In the genomic region with DNA sequence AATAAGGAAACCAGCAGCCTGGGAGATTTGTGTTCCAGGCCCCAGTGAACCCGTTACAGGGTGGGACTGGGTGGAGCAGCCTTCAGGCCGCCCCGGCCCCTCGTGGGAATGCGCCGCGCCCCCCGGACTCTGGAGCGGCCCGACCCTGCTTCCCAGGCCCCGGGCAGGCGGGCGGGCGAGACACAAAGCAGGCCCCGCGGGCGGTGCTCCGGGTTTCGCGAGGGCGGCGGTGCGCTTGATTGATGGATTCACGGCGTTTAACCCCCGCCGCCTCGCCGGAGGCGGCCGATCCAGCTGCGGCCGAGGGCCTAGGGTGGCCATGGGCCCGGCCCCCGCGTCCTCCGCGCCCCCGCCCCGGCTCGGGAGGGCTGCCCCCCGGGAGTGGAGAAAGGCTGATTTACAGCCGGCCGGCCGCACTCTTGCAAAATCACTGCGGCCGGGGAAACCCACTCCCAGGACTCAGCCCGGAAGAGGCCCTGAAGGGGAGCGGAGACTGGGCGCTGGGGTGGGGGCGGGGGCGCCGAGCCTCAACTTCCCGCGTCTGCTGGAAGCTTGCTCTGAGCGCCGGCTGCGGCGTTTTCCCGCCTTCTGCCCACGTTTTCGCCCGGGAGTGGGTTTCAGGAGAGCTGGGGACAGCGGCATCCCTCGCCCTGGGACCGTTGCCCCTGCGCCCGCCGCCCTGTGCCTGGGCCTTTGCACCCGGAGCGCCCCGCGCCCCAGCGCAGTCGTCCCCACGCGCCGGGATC, we compare ENCODE assay signal across 8 cellular contexts.
DNase-seq lines count a peak whose midpoint lies in the region; ATAC-seq, FAIRE-seq and TF ChIP-seq lines count a peak whose summit lies in the region.

No MANE protein-coding gene starts in this region.

- H3K79me2 ChIP-seq in GM23248 (ENCODE audit: insufficient read depth) = peaks cover 6% of the 10 kb centered on the region; the same call in 1 of the 2 replicates

- peak overlapping the region; percentile 77 for H3K9ac ChIP-seq in GM23248

- peak overlapping the region; percentile 81 for H2AFZ ChIP-seq in GM23248

- H3K9me2 ChIP-seq in GM23248 (ENCODE audit: insufficient read depth) = no peaks in the 10 kb centered on the region

- H3K36me3 ChIP-seq in GM23248 (ENCODE audit: low read depth) (no peaks in the 10 kb centered on the region), WERI-Rb-1 (no peaks in the 10 kb centered on the region), small intestine (ENCODE audit: control insufficient read depth in 2 of 2, insufficient read depth in 2 of 2, low read length in 2 of 2) (no peaks in the 10 kb centered on the region)

- no peaks in the 10 kb centered on the region for H3K9me3 ChIP-seq in GM23248 (ENCODE audit: low read depth)
- no peaks in the 10 kb centered on the region for H3K9me3 ChIP-seq in WERI-Rb-1 (ENCODE audit: severe bottlenecking)
- no peaks in the 10 kb centered on the region for H3K9me3 ChIP-seq in right cardiac atrium (ENCODE audit: control insufficient read depth, low read length)
- H3K9me3 ChIP-seq in small intestine (ENCODE audit: control insufficient read depth, low read depth) = no peaks in the 10 kb centered on the region

- H3K4me1 ChIP-seq in GM23248 (ENCODE audit: insufficient read depth) = peaks cover 74% of the 10 kb centered on the region
- H3K4me1 ChIP-seq in right cardiac atrium (ENCODE audit: control insufficient read depth, insufficient read depth, low read length) = peaks cover 1% of the 10 kb centered on the region
- H3K4me1 ChIP-seq in small intestine (ENCODE audit: control insufficient read depth in 2 of 2, insufficient read depth in 1 of 2, low read depth in 1 of 2, low read length in 1 of 2) = peaks cover 2 to 12% of the 10 kb centered on the region in 2 donors

- FAIRE-seq in small intestine (lab: Jason Lieb, UNC) = no peak

- WGBS in GM23248 (ENCODE audit: low coverage in 1 of 2, low lambda C conversion rate in 2 of 2, missing lambda C conversion rate in 2 of 2), 2 experiments = 9 to 23% methylated on average over 29 to 61 of the region's 78 CpGs
- 15% methylated on average over 78 of the region's 78 CpGs for WGBS in right cardiac atrium
- WGBS in small intestine, 3 donors = 1 to 7% (median 3%) methylated on average over 52 to 78 of the region's 78 CpGs

- peak overlapping the region; percentile 81 for H3K4me2 ChIP-seq in GM23248 (ENCODE audit: unreplicated experiment)

- in situ Hi-C loops in GM23248 (cut with MboI) = loop anchor here (5.0 to 10.0 kb wide), 3 partner anchors 465 to 1322 kb away; partner anchors contain the start of gene HOXA10

- no peak for TF ChIP-seq CTCF in WERI-Rb-1 (IDR thresholded peaks at IDR 0.05; ENCODE audit: low read depth, low read length)

- H4K20me1 ChIP-seq in GM23248 (ENCODE audit: insufficient read depth) = no peaks in the 10 kb centered on the region

- DNase-seq in GM23248 = peak; percentile 66
- DNase-seq in WERI-Rb-1 = peak; percentile 41
- peak; percentile 42 to 84 (median 81) for DNase-seq in right cardiac atrium
- DNase-seq in small intestine = no peak
- no peak for DNase-seq in OCI-M1 (lab: John Stamatoyannopoulos, UW)
- no peak for DNase-seq in stimulated activated naive CD4-positive, alpha-beta T cell treated with Interleukin-2 at 50 U/mL for 16 hours (lab: John Stamatoyannopoulos, UW)
- no peak for DNase-seq in activated naive CD4-positive, alpha-beta T cell treated with Interleukin-2 at 50 U/mL for 16 hours

- H3K27me3 ChIP-seq in GM23248 (replicated peaks; ENCODE audit: insufficient read depth) = no peaks in the 10 kb centered on the region
- H3K27me3 ChIP-seq in WERI-Rb-1 (ENCODE audit: insufficient read depth, low read depth, severe bottlenecking) = no peaks in the 10 kb centered on the region
- H3K27me3 ChIP-seq in right cardiac atrium (ENCODE audit: control insufficient read depth, insufficient read depth) = no peaks in the 10 kb centered on the region
- H3K27me3 ChIP-seq in small intestine (ENCODE audit: control insufficient read depth in 2 of 2, insufficient read depth in 2 of 2, low read length in 2 of 2) = peaks cover 3 to 44% of the 10 kb centered on the region in 2 donors

- intact Hi-C loops in right cardiac atrium (cut with DNase I) = loop anchor here (5.0 to 10.0 kb wide), 6 partner anchors 285 to 595 kb away; no protein-coding TSS in a partner anchor

- ATAC-seq in right cardiac atrium (peak; percentile 3 to 14), GM18502 (IDR thresholded peaks at IDR 0.05; ENCODE audit: poor library complexity, unreplicated experiment) (no peak)

- H3K4me3 ChIP-seq in GM23248 = peak overlapping the region; percentile 64
- peak overlapping the region; percentile 47 for H3K4me3 ChIP-seq in WERI-Rb-1 (ENCODE audit: low read depth, low read length)
- H3K4me3 ChIP-seq in right cardiac atrium (ENCODE audit: low read length) = peak overlapping the region; percentile 26
- H3K4me3 ChIP-seq in small intestine (ENCODE audit: low read depth in 1 of 2, low read length in 2 of 2) = peak overlapping the region; percentile 28 to 38

- peaks cover 64% of the 10 kb centered on the region for H3F3A ChIP-seq in GM23248 (ENCODE audit: insufficient read depth)

- H3K27ac ChIP-seq in GM23248 (no peak overlapping the region), WERI-Rb-1 (peak overlapping the region; percentile 28), right cardiac atrium (ENCODE audit: low read length) (peak overlapping the region; percentile 25), small intestine (ENCODE audit: low read depth in 1 of 2, low read length in 1 of 2) (peak overlapping the region in 1 of 2 donors; percentile 59)

Comparison
In these comparisons a context has a peak if more than half of its experiments do, and no peak if none do; other contexts are left out.
1. DNase-seq: peak in GM23248 (single experiment), WERI-Rb-1 (single experiment) and right cardiac atrium (3 of 3); none in small intestine (single experiment), OCI-M1 (single experiment), stimulated activated naive CD4-positive, alpha-beta T cell treated with Interleukin-2 at 50 U/mL for 16 hours (single experiment) and activated naive CD4-positive, alpha-beta T cell treated with Interleukin-2 at 50 U/mL for 16 hours (single experiment).
2. Peak in every context shown above with its lines, with median percentiles within 50 percentile points of each other: H3K4me3 ChIP-seq.